15 cellular contexts compared by ENCODE assay signal in genomic region chr5:128711216-128711615, GRCh38.
DNase-seq lines count a peak whose midpoint lies in the region; ATAC-seq and TF ChIP-seq lines count a peak whose summit lies in the region.
"Had no signal": no experiment of that assay in that cellular context is flagged by ENCODE, and none has a peak within 500 bp of the region (broad histone marks: within the 10 kb centered on the region; RNA-seq: fewer than 3 reads in every experiment).

No MANE protein-coding gene starts in this region.

- H3K4me3 Mint-ChIP-seq in MCF 10A (ENCODE audit: unreplicated experiment) = no peak overlapping the region

- POLR2A ChIA-PET in MCF 10A (lab: Yijun Ruan, JAX) = no interaction called here

- no peaks in the 10 kb centered on the region for H3K4me1 Mint-ChIP-seq in MCF 10A (ENCODE audit: insufficient read depth, unreplicated experiment)

- no peaks in the 10 kb centered on the region for H4K20me1 ChIP-seq in mammary epithelial cell (ENCODE audit: insufficient read depth, low read length)
- H4K20me1 ChIP-seq: BLaER1 had no signal

- peaks cover 7% of the 10 kb centered on the region for H3K9me3 Mint-ChIP-seq in MCF 10A (ENCODE audit: unreplicated experiment)

- no peaks in the 10 kb centered on the region for H3K36me3 Mint-ChIP-seq in MCF 10A (ENCODE audit: insufficient read depth, unreplicated experiment)

- H3K4me3 ChIP-seq in mammary epithelial cell (replicated peaks in 1 of 3; ENCODE audit: insufficient read depth in 1 of 3, low read depth in 2 of 3, low read length in 3 of 3) = no peak overlapping the region
- H3K4me3 ChIP-seq in adipocyte (ENCODE audit: low read length) = no peak overlapping the region
- H3K4me3 ChIP-seq in epithelial cell of esophagus (ENCODE audit: low read length) = no peak overlapping the region
- H3K4me3 ChIP-seq in ovary = no peak overlapping the region
- H3K4me3 ChIP-seq: BLaER1, HAP-1 had no signal

- H3K27me3 ChIP-seq in mammary epithelial cell (ENCODE audit: insufficient read depth, low read length) (no peaks in the 10 kb centered on the region), adipocyte (replicated peaks; ENCODE audit: control insufficient read depth, insufficient read depth, low read length) (no peaks in the 10 kb centered on the region), ovary (no peaks in the 10 kb centered on the region)
- H3K27me3 ChIP-seq: BLaER1 had no signal

- H3K4me1 ChIP-seq in mammary epithelial cell (ENCODE audit: insufficient read depth, low read length) (no peaks in the 10 kb centered on the region), adipocyte (ENCODE audit: control insufficient read depth, insufficient read depth, low read length) (no peaks in the 10 kb centered on the region), ovary (ENCODE audit: insufficient read depth) (no peaks in the 10 kb centered on the region)
- H3K4me1 ChIP-seq: BLaER1 had no signal

- in situ Hi-C loops in mammary epithelial cell (cut with MboI; ENCODE audit: low sequenced_read_pairs in 2 of 2) = no loop called here

- no peak for TF ChIP-seq POLR2A in ovary (IDR thresholded peaks at IDR 0.05)

- 93% methylated on average over 2 of the region's 2 CpGs for WGBS in mammary epithelial cell (ENCODE audit: low coverage, missing lambda C conversion rate)
- 92 to 95% (median 92%) methylated on average over 2 of the region's 2 CpGs for WGBS in ovary, 3 donors

- dilution Hi-C loops in mammary epithelial cell (cut with HindIII; ENCODE audit: low sequenced_read_pairs) = no loop called here

- no peak overlapping the region for H3K4me2 ChIP-seq in mammary epithelial cell (ENCODE audit: insufficient read depth, low read depth, low read length)
- H3K4me2 ChIP-seq: BLaER1 had no signal

- H3K27ac ChIP-seq in mammary epithelial cell (ENCODE audit: insufficient read depth, low read depth, low read length) = no peak overlapping the region
- H3K27ac ChIP-seq in ovary = no peak overlapping the region
- H3K27ac ChIP-seq: BLaER1, HL-60 had no signal

- intact Hi-C loops in mammary epithelial cell (cut with micrococcal nuclease) (no loop called here), MCF 10A (cut with micrococcal nuclease) (no loop called here), ovary (cut with DNase I) (no loop called here)

- CTCF ChIA-PET in mammary epithelial cell (lab: Charles Lee; ENCODE audit: low non-redundant PET) (no interaction called here), MCF 10A (lab: Yijun Ruan, JAX) (interaction anchor here (0.6 kb wide), 3 partner anchors 45 to 1171 kb away, joined by 3 to 4 read pairs (median 3); no protein-coding TSS in a partner anchor)

- no peak for ATAC-seq in HG03159 (IDR thresholded peaks at IDR 0.05; ENCODE audit: unreplicated experiment)

- TF ChIP-seq CTCF in mammary epithelial cell (conservative IDR thresholded peaks at IDR 0.05 in 1 of 2, IDR thresholded peaks at IDR 0.05 in 1 of 2; ENCODE audit: extremely low read depth in 1 of 2, insufficient read depth in 1 of 2, low read depth in 1 of 2, low read length in 2 of 2) = no peak
- no peak for TF ChIP-seq CTCF in MCF 10A (IDR thresholded peaks at IDR 0.05; ENCODE audit: unreplicated experiment)
- TF ChIP-seq CTCF in epithelial cell of esophagus (IDR thresholded peaks at IDR 0.05; ENCODE audit: insufficient read depth, low read depth, low read length, missing control alignments) = no peak
- no peak for TF ChIP-seq CTCF in ovary (IDR thresholded peaks at IDR 0.05)

- no peak for TF ChIP-seq EP300 in ovary (IDR thresholded peaks at IDR 0.05)

- BruUV-seq in mammary epithelial cell (replicated peaks; lab: Mats Ljungman, UMichigan) (no TSS peak), MCF 10A (replicated peaks; lab: Mats Ljungman, UMichigan) (no TSS peak)

- no peak overlapping the region for H2AFZ ChIP-seq in mammary epithelial cell (ENCODE audit: low read depth, low read length)

- no peaks in the 10 kb centered on the region for H3K27me3 Mint-ChIP-seq in MCF 10A (ENCODE audit: insufficient read depth, unreplicated experiment)

- no peaks in the 10 kb centered on the region for H3K9me3 ChIP-seq in mammary epithelial cell (replicated peaks; ENCODE audit: insufficient read depth, low read length)
- H3K9me3 ChIP-seq in adipocyte (ENCODE audit: control insufficient read depth, low read length) = no peaks in the 10 kb centered on the region
- peaks cover 0 to 3% of the 10 kb centered on the region in 2 donors for H3K9me3 ChIP-seq in ovary
- H3K9me3 ChIP-seq: HAP-1 had no signal

- DNase-seq in mammary epithelial cell (peak; percentile 2), MCF 10A (ENCODE audit: unreplicated experiment) (no peak), adipocyte (ENCODE audit: low read depth) (peak; percentile 44), epithelial cell of esophagus (ENCODE audit: low read depth) (peak; percentile 8), NCI-H1105 (lab: John Stamatoyannopoulos, UW) (no peak), ovary (no peak)
- DNase-seq in effector CD8-positive, alpha-beta T cell (lab: John Stamatoyannopoulos, UW) = no peak
- DNase-seq: 8988T, AML-193, DMS53, IMR-90 had no signal

- no peaks in the 10 kb centered on the region for H3K79me2 ChIP-seq in mammary epithelial cell (ENCODE audit: insufficient read depth, low read length)

- H3K9ac ChIP-seq in mammary epithelial cell (ENCODE audit: insufficient read depth, low read length) = no peak overlapping the region
- H3K9ac ChIP-seq in adipocyte (ENCODE audit: low read length) = no peak overlapping the region
- H3K9ac ChIP-seq: BLaER1 had no signal

- H3K36me3 ChIP-seq in mammary epithelial cell (ENCODE audit: insufficient read depth, low read length) (no peaks in the 10 kb centered on the region), adipocyte (ENCODE audit: control insufficient read depth, insufficient read depth, low read length, severe bottlenecking) (no peaks in the 10 kb centered on the region), ovary (no peaks in the 10 kb centered on the region)
- H3K36me3 ChIP-seq: BLaER1, HAP-1 had no signal

- H3K27ac Mint-ChIP-seq in MCF 10A (ENCODE audit: low read depth, unreplicated experiment) = no peak overlapping the region

Comparison
In these comparisons a context has a peak if more than half of its experiments do, and no peak if none do; other contexts are left out.
1. DNase-seq: peak in mammary epithelial cell (single experiment), adipocyte (single experiment) and epithelial cell of esophagus (single experiment); none in MCF 10A (single experiment), NCI-H1105 (single experiment), ovary (0 of 5) and effector CD8-positive, alpha-beta T cell (single experiment).